8 cellular contexts compared by ENCODE assay signal in genomic region chr5:72280655-72281069, GRCh38. TPM values are rescaled to one million over a fixed set of nuclear protein-coding genes. Genes with fewer than 3 reads are reported as not detected.
A peak's percentile ranks its signal among the peaks of the same experiment; 100 is the strongest.
DNase-seq lines count a peak whose midpoint lies in the region; ATAC-seq and TF ChIP-seq lines count a peak whose summit lies in the region.

No MANE protein-coding gene starts in this region.

- no peak overlapping the region for H2AFZ ChIP-seq in PC-3 (ENCODE audit: low read length)

- no peak overlapping the region for H3K9ac ChIP-seq in PC-3 (ENCODE audit: low read length)

- TF ChIP-seq POLR2A in sigmoid colon (IDR thresholded peaks at IDR 0.05): no peak

- no peak overlapping the region for H3K4me2 ChIP-seq in PC-3 (ENCODE audit: low read length)

- WGBS in sigmoid colon, 2 donors: 74 to 77% methylated on average over 2 of the region's 2 CpGs

- no peaks in the 10 kb centered on the region for H3F3A ChIP-seq in PC-3 (ENCODE audit: low read length, unreplicated experiment)

- H4K20me1 ChIP-seq in PC-3 (ENCODE audit: low read length): no peaks in the 10 kb centered on the region

- H3K27me3 ChIP-seq in PC-3 (ENCODE audit: low read length): no peaks in the 10 kb centered on the region
- H3K27me3 ChIP-seq in sigmoid colon: no peaks in the 10 kb centered on the region

- H3K36me3 ChIP-seq in PC-3 (ENCODE audit: low read depth, low read length): no peaks in the 10 kb centered on the region; the same call in 1 of the 2 replicates
- H3K36me3 ChIP-seq in sigmoid colon: no peaks in the 10 kb centered on the region

- no peak for DNase-seq in GM12865 (ENCODE audit: low read depth)
- DNase-seq in PC-3: peak; percentile 47
- DNase-seq in fibroblast of pulmonary artery (ENCODE audit: low read depth): peak; percentile 66
- no peak for DNase-seq in sigmoid colon
- no peak for DNase-seq in NCI-H1417 (lab: John Stamatoyannopoulos, UW)
- no peak for DNase-seq in GM13976 (ENCODE audit: low spot score)

- H3K4me3 ChIP-seq in GM12865 (ENCODE audit: low read depth, low read length): no peak overlapping the region
- no peak overlapping the region for H3K4me3 ChIP-seq in PC-3 (ENCODE audit: low read length)
- no peak overlapping the region for H3K4me3 ChIP-seq in fibroblast of pulmonary artery (replicated peaks; ENCODE audit: low read depth, low read length)
- H3K4me3 ChIP-seq in sigmoid colon: no peak overlapping the region

- POLR2A ChIA-PET in PC-3 (lab: Charles Lee; ENCODE audit: unreplicated experiment): interaction anchor here (0.6 kb wide), 1 partner anchor 19 kb away, joined by 5 read pairs; no protein-coding TSS in a partner anchor

- TF ChIP-seq CTCF in GM12865 (IDR thresholded peaks at IDR 0.05; ENCODE audit: insufficient read depth, low read depth, low read length, missing control alignments): peak; percentile 13
- TF ChIP-seq CTCF in PC-3 (conservative IDR thresholded peaks at IDR 0.05; ENCODE audit: low read depth, low read length): peak; percentile 64
- peak; percentile 69 for TF ChIP-seq CTCF in fibroblast of pulmonary artery (IDR thresholded peaks at IDR 0.05; ENCODE audit: low read length, missing control alignments)
- TF ChIP-seq CTCF in sigmoid colon (IDR thresholded peaks at IDR 0.05): peak; percentile 28 to 56 (median 42)
- no peak for TF ChIP-seq CTCF in GM13976 (IDR thresholded peaks at IDR 0.05; ENCODE audit: borderline replicate concordance, control extremely low read depth, extremely low read depth, insufficient read depth, missing control alignments)

- TF ChIP-seq EP300 in sigmoid colon (IDR thresholded peaks at IDR 0.05): no peak

- H3K27ac ChIP-seq in PC-3 (ENCODE audit: low read length) (no peak overlapping the region), sigmoid colon (peak overlapping the region; percentile 58 to 81 (median 66))

- no TSS peak for BruUV-seq in PC-3 (replicated peaks; lab: Mats Ljungman, UMichigan)

- CTCF ChIA-PET in PC-3 (lab: Charles Lee): no interaction called here

- intact Hi-C loops in PC-3 (cut with micrococcal nuclease) (loop anchor here (5.0 kb wide), 1 partner anchor 33 kb away; no protein-coding TSS in a partner anchor), sigmoid colon (cut with DNase I) (loop anchor here (5.0 kb wide), 1 partner anchor 33 kb away; no protein-coding TSS in a partner anchor)

- no peaks in the 10 kb centered on the region for H3K79me2 ChIP-seq in PC-3 (ENCODE audit: low read length)

- ATAC-seq in PC-3 (peak; percentile 69), HG03175 (IDR thresholded peaks at IDR 0.05; ENCODE audit: unreplicated experiment) (no peak), HG03139 (IDR thresholded peaks at IDR 0.05; ENCODE audit: unreplicated experiment) (no peak)

- H3K4me1 ChIP-seq in PC-3 (ENCODE audit: insufficient read depth, low read length) (no peaks in the 10 kb centered on the region), sigmoid colon (peaks cover 0 to 45% (median 40%) of the 10 kb centered on the region in 4 donors)

- no peaks in the 10 kb centered on the region for H3K9me3 ChIP-seq in PC-3 (ENCODE audit: low read length)
- H3K9me3 ChIP-seq in sigmoid colon: no peaks in the 10 kb centered on the region

- in situ Hi-C loops in GM13976 (cut with MboI; ENCODE audit: low sequenced_read_pairs, unreplicated experiment): no loop called here

- no peaks in the 10 kb centered on the region for H3K9me2 ChIP-seq in PC-3 (replicated peaks; ENCODE audit: low read length)

RNA-seq across cellular contexts. Expression of gene MRPS27, which starts 39.4 kb away (rescaled TPM):
- total RNA-seq in PC-3 (2014; rRNA removed) (48.6 and 59.0 TPM in 2 replicates), sigmoid colon (10 to 100 TPM; 44.8 to 64.0 (median 49.6) TPM)
- 10 to 100 TPM; 23.1 to 38.2 (median 23.4) TPM for polyA plus RNA-seq in sigmoid colon

RNA-seq across cellular contexts. Expression of gene PTCD2, which starts 39.5 kb away (rescaled TPM):
- 3.4 and 6.0 TPM in 2 replicates for total RNA-seq in PC-3 (2014; rRNA removed)
- total RNA-seq in sigmoid colon: 10 to 100 TPM in 1 of 4 donors, 1 to 10 TPM in 3; 5.4 to 12.7 (median 6.0) TPM
- 1 to 10 TPM in 2 of 3 donors, under 1 TPM in 1; 0.60 to 3.5 (median 1.2) TPM for polyA plus RNA-seq in sigmoid colon

Comparison
In these comparisons a context has a peak if more than half of its experiments do, and no peak if none do; other contexts are left out.
1. DNase-seq: peak in PC-3 (single experiment) and fibroblast of pulmonary artery (single experiment); none in GM12865 (single experiment), sigmoid colon (single experiment), NCI-H1417 (0 of 3) and GM13976 (single experiment).